In genomic region chr16:4158143-4159093, GRCh38 we compare ENCODE assay signal across 23 cellular contexts.
"Had no signal": no experiment of that assay in that cellular context is flagged by ENCODE, and none has a peak within 500 bp of the region (broad histone marks: within the 10 kb centered on the region; RNA-seq: fewer than 3 reads in every experiment).

No MANE protein-coding gene starts in this region.

- H3K9me3 ChIP-seq: colonic mucosa, esophagus squamous epithelium, ovary, prostate gland, spleen, stomach, thoracic aorta, transverse colon had no signal

- H3K4me3 ChIP-seq: colonic mucosa, esophagus squamous epithelium, ovary, prostate gland, spleen, stomach, thoracic aorta, transverse colon had no signal

- DNase-seq: cerebellar nuclear complex; colonic mucosa; dermis blood vessel endothelial cell; esophagus squamous epithelium; foreskin keratinocyte; hippocampal formation; kidney glomerular epithelial cell; mesendoderm; naive B cell; ovary; retina; spleen; stimulated activated CD4-positive, alpha-beta T cell treated with anti-CD3 and anti-CD28 coated beads, Interleukin-15, amount 100 ng/mL, for 24 hours; stimulated activated CD4-positive, alpha-beta T cell treated with anti-CD3 and anti-CD28 coated beads, Interleukin-1b, Interleukin-23, amount 100 ng/mL, for 48 hours; stimulated activated CD4-positive, alpha-beta T cell treated with anti-CD3 and anti-CD28 coated beads, Interleukin-4, amount 100 ng/mL, for 4 hours; stimulated activated naive CD4-positive, alpha-beta T cell; stomach; substantia nigra; transverse colon had no signal

- ATAC-seq: foreskin keratinocyte, sciatic nerve had no signal

- H3K27me3 ChIP-seq: colonic mucosa, esophagus squamous epithelium, foreskin keratinocyte, ovary, spleen, stomach, transverse colon had no signal

- H3K36me3 ChIP-seq: colonic mucosa, esophagus squamous epithelium, ovary, prostate gland, spleen, stomach, thoracic aorta, transverse colon had no signal

- H3K27ac ChIP-seq: colonic mucosa, esophagus squamous epithelium, foreskin keratinocyte, ovary, prostate gland, spleen, stomach, thoracic aorta, transverse colon had no signal

- H3K4me3 Mint-ChIP-seq: naive B cell, neural crest cell had no signal

- H3K4me1 Mint-ChIP-seq: neural crest cell had no signal

- H3K9me3 Mint-ChIP-seq: neural crest cell had no signal

- H3K4me1 ChIP-seq: colonic mucosa, esophagus squamous epithelium, foreskin keratinocyte, prostate gland, spleen, stomach, transverse colon had no signal
